In the genomic region with DNA sequence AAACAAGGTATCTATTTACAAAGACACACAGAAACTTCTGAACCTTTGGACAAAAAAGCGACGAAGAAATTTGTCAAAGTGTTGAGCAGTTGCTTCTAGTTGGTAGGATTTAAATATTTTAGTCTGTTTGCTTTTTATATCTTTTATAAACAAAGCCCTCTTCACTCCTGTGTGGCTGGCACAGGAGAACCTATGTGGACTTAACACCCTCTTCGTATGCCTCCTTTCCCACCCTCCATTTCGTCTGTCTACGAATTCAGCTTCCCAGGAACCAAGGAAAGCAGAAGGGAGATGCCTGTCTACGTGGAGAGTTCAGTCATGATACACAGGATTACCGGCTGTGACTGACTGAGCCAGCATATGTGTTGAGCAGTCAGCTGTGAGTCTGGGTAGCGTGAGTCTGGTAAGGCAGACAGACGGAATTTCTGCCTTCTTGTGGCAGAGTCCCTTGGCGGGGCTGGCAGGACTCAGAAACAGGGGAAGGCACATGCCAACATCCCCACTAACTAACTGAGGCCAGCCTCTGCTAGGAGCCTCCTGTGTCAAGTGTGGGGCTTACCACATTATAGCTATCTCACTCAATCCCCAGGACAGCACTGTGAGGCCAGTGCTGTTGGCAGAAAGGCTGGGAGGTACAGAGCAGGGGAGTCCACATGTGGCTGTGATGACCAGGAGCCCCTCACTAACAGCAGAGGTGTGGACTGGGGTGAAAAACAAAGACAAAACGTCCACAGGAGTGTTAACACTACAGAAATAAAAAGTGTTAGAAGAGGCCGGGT, we compare ENCODE assay signal across 1 cellular context.
TF ChIP-seq lines count a peak whose summit lies in the region.

No MANE protein-coding gene starts in this region.

TF ChIP-seq in K562, 482 proteins besides CTCF, POLR2A, EP300 and RAD21:
- TF ChIP-seq DMBX1 (CRISPR knock-in tag; IDR thresholded peaks at IDR 0.05; ENCODE audit: borderline replicate concordance) (peak; percentile 23; the same call in 1 of the 2 replicates), FOXK1 (CRISPR knock-in tag; IDR thresholded peaks at IDR 0.05; ENCODE audit: borderline replicate concordance) (no peak), NR2C2 (CRISPR knock-in tag; IDR thresholded peaks at IDR 0.05) (no peak), NR2C2 (tag; IDR thresholded peaks at IDR 0.05) (no peak), POLR2AphosphoS5 (IDR thresholded peaks at IDR 0.05; ENCODE audit: control insufficient read depth, insufficient read depth, low read depth, low read length) (no peak), SMARCB1 (IDR thresholded peaks at IDR 0.05; ENCODE audit: insufficient read length, low read depth) (no peak), ZNF778 (CRISPR knock-in tag; IDR thresholded peaks at IDR 0.05) (no peak)
